5 cellular contexts compared by ENCODE assay signal in genomic region chr2:44495544-44495943, GRCh38.
"Had no signal": no experiment of that assay in that cellular context is flagged by ENCODE, and none has a peak within 500 bp of the region (broad histone marks: within the 10 kb centered on the region; RNA-seq: fewer than 3 reads in every experiment).

No MANE protein-coding gene starts in this region.

- H3K9ac ChIP-seq: GM23248 had no signal

- H3K4me3 ChIP-seq: GM23248 had no signal

- H2AFZ ChIP-seq: GM23248 had no signal

- DNase-seq: GM23248, GOT3, H9, HCEC 1CT had no signal

- FAIRE-seq: HTR-8/SVneo had no signal

- H3K27ac ChIP-seq: GM23248 had no signal
